In genomic region chr4:70504733-70505132, GRCh38 we compare ENCODE assay signal across 17 cellular contexts. TPM values are rescaled to one million over a fixed set of nuclear protein-coding genes. Genes with fewer than 3 reads are reported as not detected.
DNase-seq lines count a peak whose midpoint lies in the region; ATAC-seq, FAIRE-seq and TF ChIP-seq lines count a peak whose summit lies in the region.
"Had no signal": no experiment of that assay in that cellular context is flagged by ENCODE, and none has a peak within 500 bp of the region (broad histone marks: within the 10 kb centered on the region; RNA-seq: fewer than 3 reads in every experiment).

No MANE protein-coding gene starts in this region.

- WGBS in hepatocyte (ENCODE audit: low lambda C conversion rate, missing lambda C conversion rate): 46% methylated on average over 4 of the region's 4 CpGs
- 26% methylated on average over 4 of the region's 4 CpGs for WGBS in mammary epithelial cell (ENCODE audit: low coverage, missing lambda C conversion rate)

- no peaks in the 10 kb centered on the region for H3K79me2 ChIP-seq in hepatocyte
- no peaks in the 10 kb centered on the region for H3K79me2 ChIP-seq in mammary epithelial cell (ENCODE audit: insufficient read depth, low read length)

- no TSS peak for BruUV-seq in mammary epithelial cell (replicated peaks; lab: Mats Ljungman, UMichigan)

- H3K9ac ChIP-seq in mammary epithelial cell (ENCODE audit: insufficient read depth, low read length): no peak overlapping the region

- no peak overlapping the region for H2AFZ ChIP-seq in hepatocyte
- no peak overlapping the region for H2AFZ ChIP-seq in mammary epithelial cell (ENCODE audit: low read depth, low read length)
- H2AFZ ChIP-seq: GM23338 had no signal

- no peaks in the 10 kb centered on the region for H3K9me2 ChIP-seq in hepatocyte (replicated peaks; ENCODE audit: insufficient read depth)

- H4K20me1 ChIP-seq in hepatocyte (ENCODE audit: insufficient read depth, poor library complexity, severe bottlenecking) (no peaks in the 10 kb centered on the region), mammary epithelial cell (ENCODE audit: insufficient read depth, low read length) (no peaks in the 10 kb centered on the region)

- H3K27ac ChIP-seq in hepatocyte: no peak overlapping the region
- no peak overlapping the region for H3K27ac ChIP-seq in mammary epithelial cell (ENCODE audit: insufficient read depth, low read depth, low read length)
- H3K27ac ChIP-seq: 22Rv1 had no signal

- ATAC-seq in HG02884 (IDR thresholded peaks at IDR 0.05; ENCODE audit: unreplicated experiment) (peak; percentile 29), HG02763 (IDR thresholded peaks at IDR 0.05; ENCODE audit: unreplicated experiment) (no peak)

- CTCF ChIA-PET in mammary epithelial cell (lab: Charles Lee; ENCODE audit: low non-redundant PET): no interaction called here

- H3K36me3 ChIP-seq in hepatocyte (replicated peaks; ENCODE audit: insufficient read depth, low read depth) (no peaks in the 10 kb centered on the region), mammary epithelial cell (ENCODE audit: insufficient read depth, low read length) (no peaks in the 10 kb centered on the region)

- H3K27me3 ChIP-seq in hepatocyte: peaks cover 3% of the 10 kb centered on the region
- peaks cover 2% of the 10 kb centered on the region for H3K27me3 ChIP-seq in mammary epithelial cell (ENCODE audit: insufficient read depth, low read length)

- intact Hi-C loops in mammary epithelial cell (cut with micrococcal nuclease): loop anchor here (1.0 to 5.0 kb wide), 6 partner anchors 38 to 815 kb away; no protein-coding TSS in a partner anchor

- no peaks in the 10 kb centered on the region for H3K4me1 ChIP-seq in hepatocyte (ENCODE audit: insufficient read depth)
- no peaks in the 10 kb centered on the region for H3K4me1 ChIP-seq in mammary epithelial cell (ENCODE audit: insufficient read depth, low read length)

- DNase-seq in GM18507 (ENCODE audit: extremely low spot score, insufficient read length, low read depth) (no peak), NCI-H146 treated with DMSO at 0.1 percent for 48 hours (lab: John Stamatoyannopoulos, UW; ENCODE audit: unreplicated experiment) (peak; percentile 52), hepatocyte (ENCODE audit: low spot score) (no peak), mammary epithelial cell (no peak), NCI-H1092 treated with DMSO at 0.1 percent for 48 hours (lab: John Stamatoyannopoulos, UW) (no peak)
- DNase-seq: GDM1 had no signal

- in situ Hi-C loops in mammary epithelial cell (cut with MboI; ENCODE audit: low sequenced_read_pairs in 2 of 2): loop anchor here in 1 of 2 donors (25.0 kb wide), 1 partner anchor 817 kb away; no protein-coding TSS in a partner anchor

- no peaks in the 10 kb centered on the region for H3K9me3 ChIP-seq in hepatocyte (ENCODE audit: low read depth)
- H3K9me3 ChIP-seq in mammary epithelial cell (replicated peaks; ENCODE audit: insufficient read depth, low read length): no peaks in the 10 kb centered on the region

- no peak overlapping the region for H3K4me3 ChIP-seq in hepatocyte
- H3K4me3 ChIP-seq in mammary epithelial cell (replicated peaks in 1 of 3; ENCODE audit: insufficient read depth in 1 of 3, low read depth in 2 of 3, low read length in 3 of 3): no peak overlapping the region
- H3K4me3 ChIP-seq: GM23338 had no signal

- H3K4me2 ChIP-seq in hepatocyte (peak overlapping the region; percentile 47), mammary epithelial cell (ENCODE audit: insufficient read depth, low read depth, low read length) (no peak overlapping the region)
- H3K4me2 ChIP-seq: GM23338 had no signal

- FAIRE-seq in GM18507 (lab: Jason Lieb, UNC): peak; percentile 15
- FAIRE-seq: D721Med had no signal

- TF ChIP-seq CTCF in hepatocyte (IDR thresholded peaks at IDR 0.05; ENCODE audit: poor library complexity) (no peak), mammary epithelial cell (conservative IDR thresholded peaks at IDR 0.05 in 1 of 2, IDR thresholded peaks at IDR 0.05 in 1 of 2; ENCODE audit: extremely low read depth in 1 of 2, insufficient read depth in 1 of 2, low read depth in 1 of 2, low read length in 2 of 2) (no peak)

- dilution Hi-C loops in mammary epithelial cell (cut with HindIII; ENCODE audit: low sequenced_read_pairs): no loop called here

RNA-seq across cellular contexts. Expression of gene AMTN, which starts 13.6 kb away (rescaled TPM):
- total RNA-seq in hepatocyte: not detected in 2 replicates
- not detected in 2 replicates for polyA plus RNA-seq in hepatocyte
- not detected for total RNA-seq in mammary epithelial cell
- not detected for polyA plus RNA-seq in mammary epithelial cell
- not detected for polyA minus RNA-seq in mammary epithelial cell
- total RNA-seq: A673; CD8-positive, alpha-beta T cell; GM23338; H7 had no signal
- polyA plus RNA-seq: BJ, CD14-positive monocyte, GM23338, IgD-negative memory B cell had no signal

RNA-seq across cellular contexts. Expression of gene MUC7, which starts 32.7 kb away (rescaled TPM):
- not detected in 2 replicates for total RNA-seq in hepatocyte
- polyA plus RNA-seq in hepatocyte: not detected in 2 replicates
- not detected for total RNA-seq in mammary epithelial cell
- not detected for polyA plus RNA-seq in mammary epithelial cell
- polyA minus RNA-seq in mammary epithelial cell: not detected
- total RNA-seq: A673; CD8-positive, alpha-beta T cell; GM23338; H7 had no signal
- polyA plus RNA-seq: BJ, CD14-positive monocyte, GM23338, IgD-negative memory B cell had no signal
